Comparison of ENCODE assay signal across 1 cellular context in genomic region chr14:22598896-22599244, GRCh38.
TF ChIP-seq lines count a peak whose summit lies in the region.

No MANE protein-coding gene starts in this region.

TF ChIP-seq in H1, 55 proteins besides CTCF, POLR2A, EP300 and RAD21 (continued from another document):
- TF ChIP-seq E2F6 (IDR thresholded peaks at IDR 0.05): no peak
- no peak for TF ChIP-seq BCL11A (IDR thresholded peaks at IDR 0.05; ENCODE audit: low read depth in 2 of 2, low read length in 2 of 2)
- TF ChIP-seq BRCA1 (IDR thresholded peaks at IDR 0.05; ENCODE audit: low read depth, low read length): no peak
- no peak for TF ChIP-seq MAX (IDR thresholded peaks at IDR 0.05)
- TF ChIP-seq SAP30 (IDR thresholded peaks at IDR 0.05; ENCODE audit: insufficient read depth, insufficient replicate concordance, low read length): no peak
- TF ChIP-seq MAFK (IDR thresholded peaks at IDR 0.05; ENCODE audit: low read depth, low read length): peak; percentile 75; the same call in 1 of the 2 replicates
- TF ChIP-seq BACH1 (IDR thresholded peaks at IDR 0.05; ENCODE audit: low read length): peak; percentile 87
- no peak for TF ChIP-seq RBBP5 (IDR thresholded peaks at IDR 0.05; ENCODE audit: borderline replicate concordance, low read depth, low read length)
- no peak for TF ChIP-seq TAF1 (IDR thresholded peaks at IDR 0.05; ENCODE audit: low read depth, low read length)
- no peak for TF ChIP-seq USF2 (IDR thresholded peaks at IDR 0.05; ENCODE audit: low read length)
- no peak for TF ChIP-seq SRF (IDR thresholded peaks at IDR 0.05; ENCODE audit: low read depth, low read length)
- no peak for TF ChIP-seq NANOG (IDR thresholded peaks at IDR 0.05; ENCODE audit: insufficient read depth, low read depth, low read length, poor library complexity, severe bottlenecking)
- no peak for TF ChIP-seq SIRT6 (IDR thresholded peaks at IDR 0.05; ENCODE audit: low read length)
- peak in 1 of 2 experiments; percentile 71; a peak in 2 of 4 replicates for TF ChIP-seq SIN3A (conservative IDR thresholded peaks at IDR 0.05 in 1 of 2, IDR thresholded peaks at IDR 0.05 in 1 of 2; ENCODE audit: low read depth in 1 of 2, low read length in 2 of 2)
- no peak for TF ChIP-seq SIX5 (IDR thresholded peaks at IDR 0.05; ENCODE audit: low read depth, low read length)
- TF ChIP-seq POU5F1 (IDR thresholded peaks at IDR 0.05; ENCODE audit: low read depth, low read length): no peak
- no peak for TF ChIP-seq JUND (IDR thresholded peaks at IDR 0.05; ENCODE audit: low read length)
- no peak for TF ChIP-seq NRF1 (IDR thresholded peaks at IDR 0.05; ENCODE audit: low read depth, low read length)
- no peak for TF ChIP-seq ASH2L (IDR thresholded peaks at IDR 0.05; ENCODE audit: low read length)
- TF ChIP-seq SP2 (IDR thresholded peaks at IDR 0.05; ENCODE audit: low read length): no peak
- no peak for TF ChIP-seq POLR2AphosphoS5 (IDR thresholded peaks at IDR 0.05; ENCODE audit: low read depth, low read length)
- TF ChIP-seq EGR1 (IDR thresholded peaks at IDR 0.05; ENCODE audit: borderline replicate concordance, low read depth, low read length): no peak
- no peak for TF ChIP-seq RXRA (IDR thresholded peaks at IDR 0.05; ENCODE audit: insufficient read depth, low read depth, low read length)
